ENCODE assay signal across 11 cellular contexts in the genomic region with DNA sequence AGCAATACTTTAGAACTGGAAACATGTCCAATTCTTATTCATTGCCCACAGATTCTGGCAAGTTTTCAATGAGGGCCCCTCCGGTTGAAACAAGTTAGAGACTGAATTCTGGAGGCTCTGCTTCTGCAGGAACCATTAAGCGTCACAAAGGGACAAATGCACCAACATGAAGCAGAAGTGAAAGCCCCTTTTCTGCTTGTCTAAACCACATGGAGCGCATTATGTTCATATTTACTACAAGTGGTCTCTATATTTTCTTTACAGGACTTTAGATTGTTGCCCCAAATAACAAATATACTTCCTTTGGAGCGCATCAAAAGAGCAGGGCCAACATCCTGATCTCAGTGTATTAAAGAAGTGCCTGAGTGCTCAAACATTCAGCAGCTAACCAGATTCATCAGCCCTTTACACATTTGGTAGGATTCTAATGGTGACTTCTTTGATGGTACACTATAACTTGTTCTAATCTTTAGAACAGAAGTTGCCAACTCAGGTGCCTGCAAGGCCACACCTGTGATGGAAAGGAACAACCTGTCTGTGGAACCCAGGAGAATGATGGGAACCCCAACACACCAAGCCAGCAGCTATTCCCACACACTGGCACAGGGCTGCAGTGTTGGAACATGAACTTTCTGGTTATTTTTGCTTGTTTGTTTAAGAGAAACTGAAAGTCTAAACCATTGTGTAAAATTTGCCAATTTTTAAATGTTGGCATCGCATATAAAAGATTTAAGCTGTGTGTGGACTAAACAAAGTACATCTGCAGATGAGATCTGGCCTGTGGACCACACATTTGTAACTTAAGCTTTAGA.
DNase-seq lines count a peak whose midpoint lies in the region; ATAC-seq and TF ChIP-seq lines count a peak whose summit lies in the region.
"Had no signal": no experiment of that assay in that cellular context is flagged by ENCODE, and none has a peak within 500 bp of the region (broad histone marks: within the 10 kb centered on the region; RNA-seq: fewer than 3 reads in every experiment).

No MANE protein-coding gene starts in this region.

- H3K27ac Mint-ChIP-seq in activated T-helper 17 cell treated with anti-CD3 and anti-CD28 coated beads, Interleukin-2, amount 50 U/mL, for 72 hours = no peak overlapping the region

- H3K4me1 ChIP-seq in OCI-LY1 (ENCODE audit: insufficient read depth, low read length, severe bottlenecking) = peaks cover 49% of the 10 kb centered on the region
- H3K4me1 ChIP-seq: sigmoid colon had no signal

- DNase-seq in GM12864 (ENCODE audit: low read depth) = peak; percentile 22
- DNase-seq in inferior parietal cortex (ENCODE audit: extremely low spot score) = no peak
- no peak for DNase-seq in midbrain (lab: John Stamatoyannopoulos, UW)
- DNase-seq in NCI-H1417 treated with DMSO at 0.1 percent for 48 hours (lab: John Stamatoyannopoulos, UW) = no peak
- DNase-seq: activated effector memory CD4-positive, alpha-beta T cell treated with anti-CD3 and anti-CD28 coated beads, Interleukin-2, amount 50 U/mL, for 16 hours; NCI-H1930; sigmoid colon had no signal

- peak overlapping the region; percentile 43; the same call in 1 of the 2 replicates for H2AFZ ChIP-seq in OCI-LY1 (ENCODE audit: low read length)

- H3K9ac ChIP-seq in OCI-LY1 (ENCODE audit: low read length) = peak overlapping the region; percentile 13

- H3K4me1 Mint-ChIP-seq in activated T-helper 17 cell treated with anti-CD3 and anti-CD28 coated beads, Interleukin-2, amount 50 U/mL, for 72 hours = no peaks in the 10 kb centered on the region

- peak overlapping the region; percentile 39 for H3K4me2 ChIP-seq in OCI-LY1 (ENCODE audit: low read length)

- H3K27me3 Mint-ChIP-seq in activated T-helper 17 cell treated with anti-CD3 and anti-CD28 coated beads, Interleukin-2, amount 50 U/mL, for 72 hours = no peaks in the 10 kb centered on the region

- no peaks in the 10 kb centered on the region for H4K20me1 ChIP-seq in OCI-LY1 (ENCODE audit: insufficient read depth, low read length)

- no peaks in the 10 kb centered on the region for H3K9me3 ChIP-seq in OCI-LY1 (ENCODE audit: low read length)
- H3K9me3 ChIP-seq: sigmoid colon had no signal

- H3F3A ChIP-seq in OCI-LY1 (ENCODE audit: insufficient read depth, low read length) = no peaks in the 10 kb centered on the region

- TF ChIP-seq CTCF in GM12864 (IDR thresholded peaks at IDR 0.05; ENCODE audit: low read depth, low read length, missing control alignments) (no peak), OCI-LY1 (IDR thresholded peaks at IDR 0.05; ENCODE audit: low read length) (no peak)

- H3K4me3 Mint-ChIP-seq in activated T-helper 17 cell treated with anti-CD3 and anti-CD28 coated beads, Interleukin-2, amount 50 U/mL, for 72 hours = no peak overlapping the region

- no peaks in the 10 kb centered on the region for H3K27me3 ChIP-seq in OCI-LY1 (ENCODE audit: insufficient read depth, low read length)
- H3K27me3 ChIP-seq: sigmoid colon had no signal

- no peaks in the 10 kb centered on the region for H3K79me2 ChIP-seq in OCI-LY1 (ENCODE audit: insufficient read depth, low read length)

- ATAC-seq in GM19463 (IDR thresholded peaks at IDR 0.05; ENCODE audit: unreplicated experiment) = peak; percentile 85
- ATAC-seq in HG02981 (IDR thresholded peaks at IDR 0.05; ENCODE audit: unreplicated experiment) = peak; percentile 81
- no peak for ATAC-seq in activated T-helper 17 cell treated with anti-CD3 and anti-CD28 coated beads, Interleukin-2, amount 50 U/mL, for 72 hours (replicated peaks)

- H3K36me3 ChIP-seq in OCI-LY1 (ENCODE audit: insufficient read depth, low read length) = no peaks in the 10 kb centered on the region
- H3K36me3 ChIP-seq: sigmoid colon had no signal

- H3K27ac ChIP-seq in OCI-LY1 (ENCODE audit: low read depth, low read length, poor library complexity, severe bottlenecking) = peak overlapping the region; percentile 89
- H3K27ac ChIP-seq: sigmoid colon had no signal

- H3K9me3 Mint-ChIP-seq in activated T-helper 17 cell treated with anti-CD3 and anti-CD28 coated beads, Interleukin-2, amount 50 U/mL, for 72 hours = peaks cover 3% of the 10 kb centered on the region

- no peaks in the 10 kb centered on the region for H3K36me3 Mint-ChIP-seq in activated T-helper 17 cell treated with anti-CD3 and anti-CD28 coated beads, Interleukin-2, amount 50 U/mL, for 72 hours (ENCODE audit: low read depth)

- no peaks in the 10 kb centered on the region for H3K9me2 ChIP-seq in OCI-LY1 (ENCODE audit: low read depth, low read length)

- H3K4me3 ChIP-seq in GM12864 (ENCODE audit: low read depth, low read length) (no peak overlapping the region), OCI-LY1 (ENCODE audit: low read depth, low read length, poor library complexity, severe bottlenecking) (no peak overlapping the region)
- H3K4me3 ChIP-seq: sigmoid colon had no signal
